7 cellular contexts compared by ENCODE assay signal in genomic region chr2:77428946-77429345, GRCh38.
"Had no signal": no experiment of that assay in that cellular context is flagged by ENCODE, and none has a peak within 500 bp of the region (broad histone marks: within the 10 kb centered on the region; RNA-seq: fewer than 3 reads in every experiment).

No MANE protein-coding gene starts in this region.

- H3K27ac ChIP-seq: GM23248, HL-60 had no signal

- DNase-seq: GM23248, GOT3, H7, KBM-7 had no signal

- ATAC-seq: HepG2 had no signal

- H3K36me3 ChIP-seq: HAP-1 had no signal

- H3K4me3 ChIP-seq: GM23248, HAP-1 had no signal

- H3K4me1 ChIP-seq: HAP-1 had no signal

- FAIRE-seq: HepG2 had no signal

- H3K9me3 ChIP-seq: HAP-1 had no signal
